8 cellular contexts compared by ENCODE assay signal in genomic region chr6:129730477-129731165, GRCh38. TPM values are rescaled to one million over a fixed set of nuclear protein-coding genes. Genes with fewer than 3 reads are reported as not detected.
DNase-seq lines count a peak whose midpoint lies in the region; ATAC-seq and TF ChIP-seq lines count a peak whose summit lies in the region.

No MANE protein-coding gene starts in this region.

- no peaks in the 10 kb centered on the region; the same call in 1 of the 2 replicates for H3K27me3 ChIP-seq in DOHH2 (ENCODE audit: control insufficient read depth, low read length)
- no peaks in the 10 kb centered on the region for H3K27me3 ChIP-seq in MM.1S (replicated peaks; ENCODE audit: insufficient read depth, low read length)
- no peaks in the 10 kb centered on the region for H3K27me3 ChIP-seq in liver (ENCODE audit: control insufficient read depth in 4 of 4, insufficient read depth in 4 of 4, low read length in 3 of 4)
- H3K27me3 ChIP-seq in effector memory CD4-positive, alpha-beta T cell (replicated peaks; ENCODE audit: control insufficient read depth, insufficient read depth, low read length, poor library complexity, severe bottlenecking) = no peaks in the 10 kb centered on the region

- DNase-seq in MM.1S (peak; percentile 76), amniotic epithelial cell (ENCODE audit: low read depth) (peak; percentile 48)
- DNase-seq in effector memory CD4-positive, alpha-beta T cell = no peak
- no peak for DNase-seq in effector CD8-positive, alpha-beta T cell (lab: John Stamatoyannopoulos, UW)

- H3K4me3 ChIP-seq in DOHH2 (ENCODE audit: low read length) (no peak overlapping the region), MM.1S (ENCODE audit: low read length) (no peak overlapping the region), liver (ENCODE audit: low read depth in 1 of 3, low read length in 3 of 3) (no peak overlapping the region)
- H3K4me3 ChIP-seq in effector memory CD4-positive, alpha-beta T cell (ENCODE audit: insufficient read depth, low read depth, low read length, poor library complexity, severe bottlenecking) = no peak overlapping the region

- H4K20me1 ChIP-seq in DOHH2 (ENCODE audit: control insufficient read depth, insufficient read depth, low read depth, low read length) (no peaks in the 10 kb centered on the region), MM.1S (ENCODE audit: insufficient read depth, low read length) (no peaks in the 10 kb centered on the region)

- peak; percentile 72 for TF ChIP-seq CTCF in DOHH2 (IDR thresholded peaks at IDR 0.05; ENCODE audit: low read depth, low read length, poor library complexity, severe bottlenecking)
- peak; percentile 77 for TF ChIP-seq CTCF in MM.1S (IDR thresholded peaks at IDR 0.05; ENCODE audit: low read length)
- peak; percentile 70 for TF ChIP-seq CTCF in liver (IDR thresholded peaks at IDR 0.05; ENCODE audit: low read depth, low read length, missing input control)

- no peaks in the 10 kb centered on the region for H3F3A ChIP-seq in DOHH2 (ENCODE audit: control insufficient read depth, insufficient read depth)
- no peaks in the 10 kb centered on the region for H3F3A ChIP-seq in MM.1S (ENCODE audit: insufficient read depth, low read length)

- ATAC-seq in GM19452 (IDR thresholded peaks at IDR 0.05; ENCODE audit: unreplicated experiment) (peak; percentile 56), HG02588 (IDR thresholded peaks at IDR 0.05; ENCODE audit: unreplicated experiment) (no peak)

- H3K9ac ChIP-seq in MM.1S (ENCODE audit: low read length) (no peak overlapping the region), liver (ENCODE audit: low read depth in 1 of 2, low read length in 2 of 2) (no peak overlapping the region)

- H3K79me2 ChIP-seq in DOHH2 (ENCODE audit: control insufficient read depth, low read length) (no peaks in the 10 kb centered on the region), MM.1S (ENCODE audit: low read length) (no peaks in the 10 kb centered on the region)

- peak overlapping the region; percentile 8; the same call in 1 of the 2 replicates for H2AFZ ChIP-seq in MM.1S (ENCODE audit: low read length)

- H3K4me2 ChIP-seq in DOHH2 (ENCODE audit: low read length) = no peak overlapping the region
- 0 out of 2 replicates have a peak overlapping the region, but pooled peaks have one; percentile 2 for H3K4me2 ChIP-seq in MM.1S (ENCODE audit: low read depth, low read length)

- H3K9me3 ChIP-seq in DOHH2 (ENCODE audit: control insufficient read depth, insufficient read depth, low read length) (no peaks in the 10 kb centered on the region), MM.1S (replicated peaks; ENCODE audit: insufficient read depth, low read length) (no peaks in the 10 kb centered on the region), liver (ENCODE audit: control insufficient read depth in 4 of 4, low read length in 3 of 4) (no peaks in the 10 kb centered on the region)
- no peaks in the 10 kb centered on the region for H3K9me3 ChIP-seq in effector memory CD4-positive, alpha-beta T cell (ENCODE audit: control insufficient read depth, low read length)

- H3K4me1 ChIP-seq in DOHH2 (ENCODE audit: control insufficient read depth, low read length) = no peaks in the 10 kb centered on the region
- H3K4me1 ChIP-seq in MM.1S (ENCODE audit: low read length) = no peaks in the 10 kb centered on the region; the same call in 1 of the 2 replicates
- peaks cover 0 to 5% (median 0%) of the 10 kb centered on the region in 4 donors for H3K4me1 ChIP-seq in liver (ENCODE audit: control insufficient read depth in 4 of 4, insufficient read depth in 4 of 4, low read length in 3 of 4)
- no peaks in the 10 kb centered on the region for H3K4me1 ChIP-seq in effector memory CD4-positive, alpha-beta T cell (ENCODE audit: control insufficient read depth, insufficient read depth, low read length, poor library complexity, severe bottlenecking)

- WGBS in liver = 35% methylated on average over 8 of the region's 8 CpGs

- H3K9me2 ChIP-seq in DOHH2 (replicated peaks; ENCODE audit: control insufficient read depth, low read length) (no peaks in the 10 kb centered on the region), MM.1S (replicated peaks; ENCODE audit: insufficient read depth, low read length) (no peaks in the 10 kb centered on the region)

- H3K36me3 ChIP-seq in DOHH2 (ENCODE audit: control insufficient read depth, low read length) (no peaks in the 10 kb centered on the region), MM.1S (replicated peaks; ENCODE audit: insufficient read depth, low read length) (no peaks in the 10 kb centered on the region), liver (ENCODE audit: control insufficient read depth in 4 of 4, insufficient read depth in 3 of 4, low read depth in 1 of 4, low read length in 3 of 4) (no peaks in the 10 kb centered on the region)
- no peaks in the 10 kb centered on the region for H3K36me3 ChIP-seq in effector memory CD4-positive, alpha-beta T cell (ENCODE audit: control insufficient read depth, insufficient read depth, low read length)

- TF ChIP-seq RAD21 in liver (IDR thresholded peaks at IDR 0.05) = peak; percentile 90

- H3K27ac ChIP-seq in DOHH2 (ENCODE audit: low read depth, low read length) = no peak overlapping the region
- H3K27ac ChIP-seq in MM.1S (ENCODE audit: low read length) = no peak overlapping the region
- H3K27ac ChIP-seq in liver (ENCODE audit: low read depth in 1 of 2, low read length in 2 of 2) = no peak overlapping the region
- no peak overlapping the region for H3K27ac ChIP-seq in effector memory CD4-positive, alpha-beta T cell (ENCODE audit: insufficient read depth, low read length, poor library complexity, severe bottlenecking)

TF ChIP-seq in liver, 16 proteins besides CTCF, POLR2A, EP300 and RAD21:
- TF ChIP-seq EGR1 (IDR thresholded peaks at IDR 0.05; ENCODE audit: low read depth in 2 of 2) (no peak), ZBTB33 (IDR thresholded peaks at IDR 0.05) (no peak), GABPA (IDR thresholded peaks at IDR 0.05 in 1 of 2, conservative IDR thresholded peaks at IDR 0.05 in 1 of 2) (no peak), HNF4G (IDR thresholded peaks at IDR 0.05) (no peak), MAX (IDR thresholded peaks at IDR 0.05) (no peak), JUND (IDR thresholded peaks at IDR 0.05) (no peak), REST (IDR thresholded peaks at IDR 0.05) (no peak), FOXA1 (IDR thresholded peaks at IDR 0.05) (no peak), SP1 (IDR thresholded peaks at IDR 0.05) (no peak), RXRA (IDR thresholded peaks at IDR 0.05) (no peak), ATF3 (IDR thresholded peaks at IDR 0.05) (no peak), FOXA2 (IDR thresholded peaks at IDR 0.05) (no peak), HNF4A (conservative IDR thresholded peaks at IDR 0.05) (no peak), NR2F2 (IDR thresholded peaks at IDR 0.05) (no peak)

RNA-seq across cellular contexts. Expression of gene ARHGAP18, which starts 20.6 kb away (rescaled TPM):
- 1 to 10 TPM; 3.1 to 8.0 TPM for total RNA-seq in liver
- polyA plus RNA-seq in liver = 1 to 10 TPM; 1.6 to 2.9 TPM

Comparison
In these comparisons a context has a peak if more than half of its experiments do, and no peak if none do; other contexts are left out.
1. DNase-seq: peak in MM.1S (single experiment) and amniotic epithelial cell (single experiment); none in effector memory CD4-positive, alpha-beta T cell (0 of 3) and effector CD8-positive, alpha-beta T cell (single experiment).
2. Peak in every context shown above with its lines, with median percentiles within 50 percentile points of each other: CTCF ChIP-seq.